15 cellular contexts compared by ENCODE assay signal in the genomic region with DNA sequence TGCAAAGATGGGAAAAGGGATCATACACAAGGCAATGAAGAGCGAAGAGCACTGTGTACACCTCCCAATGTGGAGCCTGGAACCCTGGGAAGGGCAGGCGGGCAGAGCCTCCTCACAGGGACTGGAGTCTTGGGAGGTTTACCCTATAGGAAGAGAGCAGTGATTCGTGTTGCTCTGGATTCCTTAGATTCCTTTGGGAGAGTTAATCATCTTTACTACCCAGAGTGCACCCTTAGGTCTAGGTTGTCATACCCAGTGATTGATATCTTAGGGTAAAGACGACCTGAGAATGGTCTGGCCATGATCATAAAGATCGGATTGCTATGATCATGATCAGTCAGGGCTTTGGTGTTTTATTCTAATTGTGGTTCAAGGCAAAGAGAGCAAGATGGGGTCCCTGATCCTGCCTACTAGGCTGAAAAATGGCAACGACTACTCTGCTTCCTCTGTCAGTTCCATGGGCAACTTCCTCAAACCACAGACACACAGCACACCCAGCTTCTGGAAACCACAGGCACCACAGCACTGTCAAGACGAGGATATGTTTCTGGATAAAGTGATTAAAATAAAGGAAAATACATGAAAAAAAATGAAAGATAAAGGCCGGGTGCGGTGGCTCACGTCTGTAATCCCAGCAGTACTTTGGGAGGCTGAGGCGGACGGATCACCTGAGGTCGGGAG. TPM values are rescaled to one million over a fixed set of nuclear protein-coding genes. Genes with fewer than 3 reads are reported as not detected.
DNase-seq lines count a peak whose midpoint lies in the region; ATAC-seq and TF ChIP-seq lines count a peak whose summit lies in the region.
"Had no signal": no experiment of that assay in that cellular context is flagged by ENCODE, and none has a peak within 500 bp of the region (broad histone marks: within the 10 kb centered on the region; RNA-seq: fewer than 3 reads in every experiment).

No MANE protein-coding gene starts in this region.

- TF ChIP-seq CTCF in PC-3 (conservative IDR thresholded peaks at IDR 0.05; ENCODE audit: low read depth, low read length) (no peak), choroid plexus epithelial cell (conservative IDR thresholded peaks at IDR 0.05; ENCODE audit: low read depth, low read length) (no peak), esophagus muscularis mucosa (IDR thresholded peaks at IDR 0.05) (no peak)

- peak overlapping the region; percentile 71 for H3K27ac Mint-ChIP-seq in stimulated activated effector memory CD8-positive, alpha-beta T cell treated with anti-CD3 and anti-CD28 coated beads, Interleukin-12 subunit alpha, Interleukin-12 subunit beta, amount 100 ng/mL, for 72 hours

- peaks cover 6% of the 10 kb centered on the region for H3K4me1 Mint-ChIP-seq in stimulated activated effector memory CD8-positive, alpha-beta T cell treated with anti-CD3 and anti-CD28 coated beads, Interleukin-12 subunit alpha, Interleukin-12 subunit beta, amount 100 ng/mL, for 72 hours

- no peak for TF ChIP-seq EP300 in esophagus muscularis mucosa (IDR thresholded peaks at IDR 0.05)

- peak; percentile 71 for ATAC-seq in PC-3
- no peak for ATAC-seq in stimulated activated effector memory CD8-positive, alpha-beta T cell treated with anti-CD3 and anti-CD28 coated beads, Interleukin-12 subunit alpha, Interleukin-12 subunit beta, amount 100 ng/mL, for 72 hours
- ATAC-seq: activated CD8-positive, alpha-beta T cell treated with anti-CD3 and anti-CD28 coated beads for 36 hours had no signal

- H3K27ac ChIP-seq in PC-3 (ENCODE audit: low read length) (peak overlapping the region; percentile 69), esophagus muscularis mucosa (replicated peaks in 1 of 4) (no peak overlapping the region)
- H3K27ac ChIP-seq: sigmoid colon had no signal

- H3K79me2 ChIP-seq in PC-3 (ENCODE audit: low read length) = peaks cover 11% of the 10 kb centered on the region; the same call in 1 of the 2 replicates

- H3K27me3 ChIP-seq in PC-3 (ENCODE audit: low read length) = no peaks in the 10 kb centered on the region
- H3K27me3 ChIP-seq in esophagus muscularis mucosa = no peaks in the 10 kb centered on the region
- H3K27me3 ChIP-seq: sigmoid colon had no signal

- H3K4me3 Mint-ChIP-seq in stimulated activated effector memory CD8-positive, alpha-beta T cell treated with anti-CD3 and anti-CD28 coated beads, Interleukin-12 subunit alpha, Interleukin-12 subunit beta, amount 100 ng/mL, for 72 hours = no peak overlapping the region
- H3K4me3 Mint-ChIP-seq: activated CD8-positive, alpha-beta T cell treated with anti-CD3 and anti-CD28 coated beads for 36 hours had no signal

- peaks cover 14% of the 10 kb centered on the region for H3F3A ChIP-seq in PC-3 (ENCODE audit: low read length, unreplicated experiment)

- H3K36me3 ChIP-seq in PC-3 (ENCODE audit: low read depth, low read length) (peaks cover 20% of the 10 kb centered on the region; the same call in 1 of the 2 replicates), esophagus muscularis mucosa (peaks cover 30 to 81% (median 67%) of the 10 kb centered on the region in 4 donors)

- no peaks in the 10 kb centered on the region for H3K9me2 ChIP-seq in PC-3 (replicated peaks; ENCODE audit: low read length)

- H3K4me3 ChIP-seq in PC-3 (ENCODE audit: low read length) = peak overlapping the region; percentile 30; the same call in 1 of the 2 replicates
- no peak overlapping the region for H3K4me3 ChIP-seq in choroid plexus epithelial cell (ENCODE audit: low read depth, low read length)
- H3K4me3 ChIP-seq in esophagus muscularis mucosa = no peak overlapping the region
- H3K4me3 ChIP-seq: sigmoid colon had no signal

- DNase-seq in NOMO-1 treated with DMSO at 0.1 percent for 48 hours (lab: John Stamatoyannopoulos, UW; ENCODE audit: unreplicated experiment) = peak; percentile 38
- DNase-seq in NOMO-1 treated with dmso at 0.1 percent for 144 hours (lab: John Stamatoyannopoulos, UW; ENCODE audit: unreplicated experiment) = no peak
- peak; percentile 65 for DNase-seq in PC-3
- DNase-seq in choroid plexus epithelial cell (ENCODE audit: low read depth) = peak; percentile 16
- no peak for DNase-seq in stimulated activated effector memory CD8-positive, alpha-beta T cell treated with anti-CD3 and anti-CD28 coated beads, Interleukin-12 subunit alpha, Interleukin-12 subunit beta, amount 100 ng/mL, for 72 hours (ENCODE audit: low spot score in 2 of 2)
- DNase-seq in NCI-H526 (lab: John Stamatoyannopoulos, UW) = no peak
- DNase-seq in NCI-H2107 treated with DMSO at 0.1 percent for 48 hours (lab: John Stamatoyannopoulos, UW; ENCODE audit: unreplicated experiment) = no peak
- DNase-seq in esophagus muscularis mucosa (ENCODE audit: extremely low spot score) = no peak
- DNase-seq: 8988T; activated CD8-positive, alpha-beta T cell treated with anti-CD3 and anti-CD28 coated beads for 36 hours; DMS79; effector CD8-positive, alpha-beta T cell; NCI-H2107; SHP77 treated with DMSO at 0.1 percent for 48 hours; sigmoid colon had no signal

- BruUV-seq in PC-3 (replicated peaks; lab: Mats Ljungman, UMichigan) = no TSS peak

- intact Hi-C loops in PC-3 (cut with micrococcal nuclease) (loop anchor here (2.0 kb wide), 1 partner anchor 21 kb away; the partner anchor contains the start of gene MAP6D1), esophagus muscularis mucosa (cut with DNase I) (no loop called here)

- H2AFZ ChIP-seq in PC-3 (ENCODE audit: low read length) = no peak overlapping the region

- WGBS in esophagus muscularis mucosa = 80% methylated on average over 13 of the region's 13 CpGs

- H3K4me1 ChIP-seq in PC-3 (ENCODE audit: insufficient read depth, low read length) = peaks cover 22% of the 10 kb centered on the region
- no peaks in the 10 kb centered on the region for H3K4me1 ChIP-seq in esophagus muscularis mucosa
- H3K4me1 ChIP-seq: sigmoid colon had no signal

- H4K20me1 ChIP-seq in PC-3 (ENCODE audit: low read length) = no peaks in the 10 kb centered on the region

- POLR2A ChIA-PET in PC-3 (lab: Charles Lee; ENCODE audit: unreplicated experiment) = no interaction called here

- H3K9ac ChIP-seq in PC-3 (ENCODE audit: low read length) = 0 out of 2 replicates have a peak overlapping the region, but pooled peaks have one; percentile 9

- CTCF ChIA-PET in PC-3 (lab: Charles Lee) = no interaction called here

- no peaks in the 10 kb centered on the region for H3K9me3 ChIP-seq in PC-3 (ENCODE audit: low read length)
- H3K9me3 ChIP-seq in esophagus muscularis mucosa = no peaks in the 10 kb centered on the region
- H3K9me3 ChIP-seq: sigmoid colon had no signal

- peaks cover 91% of the 10 kb centered on the region for H3K36me3 Mint-ChIP-seq in stimulated activated effector memory CD8-positive, alpha-beta T cell treated with anti-CD3 and anti-CD28 coated beads, Interleukin-12 subunit alpha, Interleukin-12 subunit beta, amount 100 ng/mL, for 72 hours

- H3K4me2 ChIP-seq in PC-3 (ENCODE audit: low read length) = peak overlapping the region; percentile 71

- no peak for TF ChIP-seq POLR2A in esophagus muscularis mucosa (IDR thresholded peaks at IDR 0.05; ENCODE audit: low read depth)

- no peaks in the 10 kb centered on the region for H3K9me3 Mint-ChIP-seq in stimulated activated effector memory CD8-positive, alpha-beta T cell treated with anti-CD3 and anti-CD28 coated beads, Interleukin-12 subunit alpha, Interleukin-12 subunit beta, amount 100 ng/mL, for 72 hours
- H3K9me3 Mint-ChIP-seq: activated CD8-positive, alpha-beta T cell treated with anti-CD3 and anti-CD28 coated beads for 36 hours had no signal

RNA-seq across cellular contexts. Expression of gene MAP6D1, which starts 20.4 kb away (rescaled TPM):
- 12.4 and 12.6 TPM in 2 replicates for total RNA-seq in PC-3 (2014; rRNA removed)
- total RNA-seq in esophagus muscularis mucosa = 1 to 10 TPM in 3 of 4 donors, under 1 TPM in 1; 0.42 to 2.9 (median 2.4) TPM

RNA-seq across cellular contexts. Expression of gene PARL, which starts 38.9 kb away (rescaled TPM):
- total RNA-seq in PC-3 (2014; rRNA removed) (66.3 and 69.2 TPM in 2 replicates), esophagus muscularis mucosa (10 to 100 TPM; 40.2 to 57.1 (median 51.2) TPM)

Comparison
In these comparisons a context has a peak if more than half of its experiments do, and no peak if none do; other contexts are left out.
1. DNase-seq: peak in NOMO-1 treated with DMSO at 0.1 percent for 48 hours (single experiment), PC-3 (single experiment) and choroid plexus epithelial cell (single experiment); none in NOMO-1 treated with dmso at 0.1 percent for 144 hours (single experiment), stimulated activated effector memory CD8-positive, alpha-beta T cell treated with anti-CD3 and anti-CD28 coated beads, Interleukin-12 subunit alpha, Interleukin-12 subunit beta, amount 100 ng/mL, for 72 hours (0 of 2), NCI-H526 (0 of 2), NCI-H2107 treated with DMSO at 0.1 percent for 48 hours (single experiment) and esophagus muscularis mucosa (single experiment).